8 cellular contexts compared by ENCODE assay signal in genomic region chr19:19865750-19866598, GRCh38. TPM values are rescaled to one million over a fixed set of nuclear protein-coding genes. Genes with fewer than 3 reads are reported as not detected.
DNase-seq lines count a peak whose midpoint lies in the region; ATAC-seq and TF ChIP-seq lines count a peak whose summit lies in the region.

Gene ZNF253, plus strand, starts transcription at chr19:19865882. Its CDS starts 115 bp downstream, at chr19:19865997.

- ATAC-seq in HG02642 (IDR thresholded peaks at IDR 0.05; ENCODE audit: poor library complexity, unreplicated experiment): peak; percentile 98
- ATAC-seq in activated naive CD8-positive, alpha-beta T cell treated with anti-CD3 and anti-CD28 coated beads, Interleukin-2, amount 50 U/mL, for 24 hours: peak; percentile 99

- 0% methylated on average over 33 to 43 of the region's 43 CpGs for WGBS in tibial nerve, 2 donors

- H3K4me2 ChIP-seq in parathyroid adenoma (ENCODE audit: low read length): peak within 1 kb of the TSS; percentile 79

- H3K27ac Mint-ChIP-seq in activated naive CD8-positive, alpha-beta T cell treated with anti-CD3 and anti-CD28 coated beads, Interleukin-2, amount 50 U/mL, for 24 hours: peak within 1 kb of the TSS; percentile 94

- H3K36me3 ChIP-seq in parathyroid adenoma (ENCODE audit: control insufficient read depth, insufficient read depth, low read length) (no peaks in the 10 kb centered on the region), tibial nerve (no peaks in the 10 kb centered on the region)

- H3K4me3 Mint-ChIP-seq in activated naive CD8-positive, alpha-beta T cell treated with anti-CD3 and anti-CD28 coated beads, Interleukin-2, amount 50 U/mL, for 24 hours: peak within 1 kb of the TSS; percentile 96

- H3K4me3 ChIP-seq in parathyroid adenoma (ENCODE audit: low read depth, low read length) (peak within 1 kb of the TSS; percentile 87), tibial nerve (peak within 1 kb of the TSS; percentile 65 to 86 (median 78))

- peak; percentile 87 to 91 for TF ChIP-seq POLR2A in tibial nerve (IDR thresholded peaks at IDR 0.05)

- H3K4me1 Mint-ChIP-seq in activated naive CD8-positive, alpha-beta T cell treated with anti-CD3 and anti-CD28 coated beads, Interleukin-2, amount 50 U/mL, for 24 hours: peaks cover 38% of the 10 kb centered on the region

- intact Hi-C loops in cardiac septum (cut with DNase I): loop anchor here (2.0 to 5.0 kb wide), 3 partner anchors 35 to 89 kb away; partner anchors contain the start of genes ZNF506 and ZNF93

- peak within 1 kb of the TSS; percentile 73 for H3K9ac ChIP-seq in parathyroid adenoma

- H3K27me3 Mint-ChIP-seq in activated naive CD8-positive, alpha-beta T cell treated with anti-CD3 and anti-CD28 coated beads, Interleukin-2, amount 50 U/mL, for 24 hours: no peaks in the 10 kb centered on the region

- H3K4me1 ChIP-seq in parathyroid adenoma: peaks cover 4% of the 10 kb centered on the region
- peaks cover 0 to 27% (median 10%) of the 10 kb centered on the region in 4 donors for H3K4me1 ChIP-seq in tibial nerve

- no peaks in the 10 kb centered on the region for H3K9me3 ChIP-seq in parathyroid adenoma (ENCODE audit: control insufficient read depth, low read length)
- no peaks in the 10 kb centered on the region for H3K9me3 ChIP-seq in tibial nerve

- peak within 1 kb of the TSS; percentile 90 for H2AFZ ChIP-seq in parathyroid adenoma

- TF ChIP-seq CTCF in GM10266 (IDR thresholded peaks at IDR 0.05; ENCODE audit: control insufficient read depth, insufficient read depth, low read depth, missing control alignments) (no peak), parathyroid adenoma (IDR thresholded peaks at IDR 0.05) (no peak), tibial nerve (IDR thresholded peaks at IDR 0.05) (peak in 1 of 5 experiments; percentile 12)

- peaks cover 13% of the 10 kb centered on the region for H3K36me3 Mint-ChIP-seq in activated naive CD8-positive, alpha-beta T cell treated with anti-CD3 and anti-CD28 coated beads, Interleukin-2, amount 50 U/mL, for 24 hours (ENCODE audit: low read depth)

- H3K79me2 ChIP-seq in parathyroid adenoma: peaks cover 20% of the 10 kb centered on the region

- peaks cover 4% of the 10 kb centered on the region for H3K9me3 Mint-ChIP-seq in activated naive CD8-positive, alpha-beta T cell treated with anti-CD3 and anti-CD28 coated beads, Interleukin-2, amount 50 U/mL, for 24 hours

- TF ChIP-seq EP300 in tibial nerve (IDR thresholded peaks at IDR 0.05): peak in 1 of 2 donors; percentile 95

- peak; percentile 91 for DNase-seq in GM10266 (ENCODE audit: extremely low spot score)
- peak; percentile 92 to 99 (median 97) for DNase-seq in NCI-H1417 (lab: John Stamatoyannopoulos, UW)
- peak; percentile 93 for DNase-seq in SW480 (ENCODE audit: low spot score)
- DNase-seq in activated naive CD8-positive, alpha-beta T cell treated with anti-CD3 and anti-CD28 coated beads, Interleukin-2, amount 50 U/mL, for 24 hours: peak; percentile 95
- DNase-seq in cardiac septum (ENCODE audit: low spot score): peak; percentile 97
- DNase-seq in tibial nerve (ENCODE audit: low spot score in 2 of 2): peak; percentile 97 to 98

- H3K27ac ChIP-seq in parathyroid adenoma: peak within 1 kb of the TSS; percentile 95
- H3K27ac ChIP-seq in tibial nerve: peak within 1 kb of the TSS; percentile 75 to 96 (median 91)

- H3K27me3 ChIP-seq in parathyroid adenoma (ENCODE audit: control insufficient read depth, insufficient read depth, low read length) (no peaks in the 10 kb centered on the region), tibial nerve (no peaks in the 10 kb centered on the region)

RNA-seq across cellular contexts. Expression of gene ZNF253, which starts in this region (rescaled TPM):
- total RNA-seq in cardiac septum: 8.9 TPM
- total RNA-seq in tibial nerve: 10 to 100 TPM in 3 of 4 donors, 1 to 10 TPM in 1; 9.0 to 19.0 (median 10.7) TPM

Comparison
In these comparisons a context has a peak if more than half of its experiments do, and no peak if none do; other contexts are left out.
1. Peak in every context shown above with its lines: DNase-seq, ATAC-seq, H3K4me3 ChIP-seq and H3K27ac ChIP-seq.